1 cellular context compared by ENCODE assay signal in the genomic region with DNA sequence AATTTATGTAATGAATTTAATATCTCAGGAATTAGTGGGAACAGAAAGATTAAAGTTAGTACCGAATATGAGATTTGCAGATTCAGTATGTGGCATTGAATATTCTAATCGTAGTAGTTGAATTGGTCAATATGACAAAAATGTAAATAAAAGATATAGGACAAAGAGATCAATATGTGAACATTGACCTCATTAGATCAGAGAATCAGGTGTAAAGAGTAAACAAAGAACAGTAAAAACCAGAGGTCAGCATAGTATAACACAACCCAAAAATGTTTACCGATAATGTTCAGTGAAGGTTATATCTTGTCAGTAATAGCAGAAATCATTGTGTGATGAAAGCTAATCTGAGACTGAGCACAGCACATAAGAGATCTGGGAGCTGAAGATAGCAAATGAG.
TF ChIP-seq lines count a peak whose summit lies in the region.

No MANE protein-coding gene starts in this region.

TF ChIP-seq in HepG2, 621 proteins besides CTCF, POLR2A, EP300 and RAD21 (continued from another document):
- TF ChIP-seq, protein P1, sequence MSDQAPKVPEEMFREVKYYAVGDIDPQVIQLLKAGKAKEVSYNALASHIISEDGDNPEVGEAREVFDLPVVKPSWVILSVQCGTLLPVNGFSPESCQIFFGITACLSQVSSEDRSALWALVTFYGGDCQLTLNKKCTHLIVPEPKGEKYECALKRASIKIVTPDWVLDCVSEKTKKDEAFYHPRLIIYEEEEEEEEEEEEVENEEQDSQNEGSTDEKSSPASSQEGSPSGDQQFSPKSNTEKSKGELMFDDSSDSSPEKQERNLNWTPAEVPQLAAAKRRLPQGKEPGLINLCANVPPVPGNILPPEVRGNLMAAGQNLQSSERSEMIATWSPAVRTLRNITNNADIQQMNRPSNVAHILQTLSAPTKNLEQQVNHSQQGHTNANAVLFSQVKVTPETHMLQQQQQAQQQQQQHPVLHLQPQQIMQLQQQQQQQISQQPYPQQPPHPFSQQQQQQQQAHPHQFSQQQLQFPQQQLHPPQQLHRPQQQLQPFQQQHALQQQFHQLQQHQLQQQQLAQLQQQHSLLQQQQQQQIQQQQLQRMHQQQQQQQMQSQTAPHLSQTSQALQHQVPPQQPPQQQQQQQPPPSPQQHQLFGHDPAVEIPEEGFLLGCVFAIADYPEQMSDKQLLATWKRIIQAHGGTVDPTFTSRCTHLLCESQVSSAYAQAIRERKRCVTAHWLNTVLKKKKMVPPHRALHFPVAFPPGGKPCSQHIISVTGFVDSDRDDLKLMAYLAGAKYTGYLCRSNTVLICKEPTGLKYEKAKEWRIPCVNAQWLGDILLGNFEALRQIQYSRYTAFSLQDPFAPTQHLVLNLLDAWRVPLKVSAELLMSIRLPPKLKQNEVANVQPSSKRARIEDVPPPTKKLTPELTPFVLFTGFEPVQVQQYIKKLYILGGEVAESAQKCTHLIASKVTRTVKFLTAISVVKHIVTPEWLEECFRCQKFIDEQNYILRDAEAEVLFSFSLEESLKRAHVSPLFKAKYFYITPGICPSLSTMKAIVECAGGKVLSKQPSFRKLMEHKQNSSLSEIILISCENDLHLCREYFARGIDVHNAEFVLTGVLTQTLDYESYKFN (CRISPR knock-in tag; conservative IDR thresholded peaks at IDR 0.05), result no peak
- TF ChIP-seq JUND (CRISPR knock-in tag; IDR thresholded peaks at IDR 0.05) (no peak), SP4 (CRISPR knock-in tag; IDR thresholded peaks at IDR 0.05) (no peak), ZNF614 (CRISPR knock-in tag; IDR thresholded peaks at IDR 0.05; ENCODE audit: borderline replicate concordance) (no peak), ZHX2 (IDR thresholded peaks at IDR 0.05; ENCODE audit: low read depth) (no peak), ZHX2 (CRISPR knock-in tag; IDR thresholded peaks at IDR 0.05; ENCODE audit: borderline replicate concordance) (no peak), ZMYM3 (CRISPR knock-in tag; IDR thresholded peaks at IDR 0.05) (no peak), EHMT2 (IDR thresholded peaks at IDR 0.05; ENCODE audit: borderline replicate concordance, low read depth, low read length) (no peak), ZNF687 (CRISPR knock-in tag; IDR thresholded peaks at IDR 0.05) (no peak), PRPF4 (IDR thresholded peaks at IDR 0.05; ENCODE audit: low read depth, low read length, poor library complexity, severe bottlenecking) (no peak), FOXA3 (CRISPR knock-in tag; IDR thresholded peaks at IDR 0.05) (peak; percentile 33; the same call in 1 of the 2 replicates), SIN3B (IDR thresholded peaks at IDR 0.05; ENCODE audit: low read length) (no peak), KAT2B (IDR thresholded peaks at IDR 0.05; ENCODE audit: borderline replicate concordance, low read depth, low read length) (peak; percentile 54; the same call in 1 of the 2 replicates), IRF2 (CRISPR knock-in tag; IDR thresholded peaks at IDR 0.05) (no peak), ZNF264 (CRISPR knock-in tag; IDR thresholded peaks at IDR 0.05) (no peak), NFRKB (IDR thresholded peaks at IDR 0.05) (no peak), ZNF816 (CRISPR knock-in tag; IDR thresholded peaks at IDR 0.05; ENCODE audit: borderline replicate concordance) (no peak), HMG20B (CRISPR knock-in tag; conservative IDR thresholded peaks at IDR 0.05) (no peak), PTBP1 (IDR thresholded peaks at IDR 0.05; ENCODE audit: low read depth, low read length, poor library complexity, severe bottlenecking) (no peak), ZNF34 (CRISPR knock-in tag; IDR thresholded peaks at IDR 0.05; ENCODE audit: borderline replicate concordance) (no peak), ZNF354B (CRISPR knock-in tag; IDR thresholded peaks at IDR 0.05) (no peak), ZNF180 (CRISPR knock-in tag; IDR thresholded peaks at IDR 0.05; ENCODE audit: borderline replicate concordance, low read depth) (no peak), HNF4A (CRISPR knock-in tag; IDR thresholded peaks at IDR 0.05) (no peak)
- TF ChIP-seq, protein P2, sequence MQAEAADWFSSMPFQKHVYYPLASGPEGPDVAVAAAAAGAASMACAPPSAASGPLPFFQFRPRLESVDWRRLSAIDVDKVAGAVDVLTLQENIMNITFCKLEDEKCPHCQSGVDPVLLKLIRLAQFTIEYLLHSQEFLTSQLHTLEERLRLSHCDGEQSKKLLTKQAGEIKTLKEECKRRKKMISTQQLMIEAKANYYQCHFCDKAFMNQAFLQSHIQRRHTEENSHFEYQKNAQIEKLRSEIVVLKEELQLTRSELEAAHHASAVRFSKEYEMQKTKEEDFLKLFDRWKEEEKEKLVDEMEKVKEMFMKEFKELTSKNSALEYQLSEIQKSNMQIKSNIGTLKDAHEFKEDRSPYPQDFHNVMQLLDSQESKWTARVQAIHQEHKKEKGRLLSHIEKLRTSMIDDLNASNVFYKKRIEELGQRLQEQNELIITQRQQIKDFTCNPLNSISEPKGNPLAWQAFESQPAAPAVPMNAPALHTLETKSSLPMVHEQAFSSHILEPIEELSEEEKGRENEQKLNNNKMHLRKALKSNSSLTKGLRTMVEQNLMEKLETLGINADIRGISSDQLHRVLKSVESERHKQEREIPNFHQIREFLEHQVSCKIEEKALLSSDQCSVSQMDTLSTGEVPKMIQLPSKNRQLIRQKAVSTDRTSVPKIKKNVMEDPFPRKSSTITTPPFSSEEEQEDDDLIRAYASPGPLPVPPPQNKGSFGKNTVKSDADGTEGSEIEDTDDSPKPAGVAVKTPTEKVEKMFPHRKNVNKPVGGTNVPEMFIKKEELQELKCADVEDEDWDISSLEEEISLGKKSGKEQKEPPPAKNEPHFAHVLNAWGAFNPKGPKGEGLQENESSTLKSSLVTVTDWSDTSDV (CRISPR knock-in tag; IDR thresholded peaks at IDR 0.05), result no peak
- TF ChIP-seq, protein P3, sequence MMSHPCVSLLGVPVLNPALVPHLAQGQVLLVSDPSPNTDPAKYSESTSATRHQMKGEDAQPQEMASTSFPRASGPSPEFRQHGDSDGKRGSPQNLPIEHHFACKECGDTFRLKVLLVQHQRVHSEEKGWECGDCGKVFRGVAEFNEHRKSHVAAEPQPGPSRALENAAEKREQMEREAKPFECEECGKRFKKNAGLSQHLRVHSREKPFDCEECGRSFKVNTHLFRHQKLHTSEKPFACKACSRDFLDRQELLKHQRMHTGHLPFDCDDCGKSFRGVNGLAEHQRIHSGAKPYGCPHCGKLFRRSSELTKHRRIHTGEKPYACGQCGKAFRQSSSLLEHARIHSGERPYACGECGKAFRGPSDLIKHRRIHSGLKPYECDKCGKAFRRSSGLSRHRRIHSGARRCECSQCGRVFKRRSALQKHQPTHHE (CRISPR knock-in tag; IDR thresholded peaks at IDR 0.05; ENCODE audit: borderline replicate concordance), result no peak
- TF ChIP-seq, protein P4, sequence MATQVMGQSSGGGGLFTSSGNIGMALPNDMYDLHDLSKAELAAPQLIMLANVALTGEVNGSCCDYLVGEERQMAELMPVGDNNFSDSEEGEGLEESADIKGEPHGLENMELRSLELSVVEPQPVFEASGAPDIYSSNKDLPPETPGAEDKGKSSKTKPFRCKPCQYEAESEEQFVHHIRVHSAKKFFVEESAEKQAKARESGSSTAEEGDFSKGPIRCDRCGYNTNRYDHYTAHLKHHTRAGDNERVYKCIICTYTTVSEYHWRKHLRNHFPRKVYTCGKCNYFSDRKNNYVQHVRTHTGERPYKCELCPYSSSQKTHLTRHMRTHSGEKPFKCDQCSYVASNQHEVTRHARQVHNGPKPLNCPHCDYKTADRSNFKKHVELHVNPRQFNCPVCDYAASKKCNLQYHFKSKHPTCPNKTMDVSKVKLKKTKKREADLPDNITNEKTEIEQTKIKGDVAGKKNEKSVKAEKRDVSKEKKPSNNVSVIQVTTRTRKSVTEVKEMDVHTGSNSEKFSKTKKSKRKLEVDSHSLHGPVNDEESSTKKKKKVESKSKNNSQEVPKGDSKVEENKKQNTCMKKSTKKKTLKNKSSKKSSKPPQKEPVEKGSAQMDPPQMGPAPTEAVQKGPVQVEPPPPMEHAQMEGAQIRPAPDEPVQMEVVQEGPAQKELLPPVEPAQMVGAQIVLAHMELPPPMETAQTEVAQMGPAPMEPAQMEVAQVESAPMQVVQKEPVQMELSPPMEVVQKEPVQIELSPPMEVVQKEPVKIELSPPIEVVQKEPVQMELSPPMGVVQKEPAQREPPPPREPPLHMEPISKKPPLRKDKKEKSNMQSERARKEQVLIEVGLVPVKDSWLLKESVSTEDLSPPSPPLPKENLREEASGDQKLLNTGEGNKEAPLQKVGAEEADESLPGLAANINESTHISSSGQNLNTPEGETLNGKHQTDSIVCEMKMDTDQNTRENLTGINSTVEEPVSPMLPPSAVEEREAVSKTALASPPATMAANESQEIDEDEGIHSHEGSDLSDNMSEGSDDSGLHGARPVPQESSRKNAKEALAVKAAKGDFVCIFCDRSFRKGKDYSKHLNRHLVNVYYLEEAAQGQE (IDR thresholded peaks at IDR 0.05; ENCODE audit: borderline replicate concordance in 1 of 2, low read depth in 1 of 2, low read length in 2 of 2), result no peak
